In genomic region chr11:23164022-23164421, GRCh38 we compare ENCODE assay signal across 24 cellular contexts.
"Had no signal": no experiment of that assay in that cellular context is flagged by ENCODE, and none has a peak within 500 bp of the region (broad histone marks: within the 10 kb centered on the region; RNA-seq: fewer than 3 reads in every experiment).

No MANE protein-coding gene starts in this region.

- H3K4me3 ChIP-seq: stomach, suprapubic skin, testis, thoracic aorta, thyroid gland, tibial artery, tibial nerve, transverse colon, upper lobe of left lung, upper lobe of right lung, uterus, vagina had no signal

- H3K9me3 ChIP-seq: stomach, suprapubic skin, testis, thoracic aorta, thyroid gland, tibial artery, tibial nerve, transverse colon, upper lobe of left lung, upper lobe of right lung, uterus, vagina had no signal

- H3K27me3 ChIP-seq: stomach, suprapubic skin, testis, thyroid gland, tibial artery, tibial nerve, transverse colon, upper lobe of left lung, upper lobe of right lung, uterus, vagina had no signal

- H3K27ac ChIP-seq: stomach, suprapubic skin, testis, thoracic aorta, thyroid gland, tibial artery, tibial nerve, transverse colon, upper lobe of left lung, upper lobe of right lung, uterus, vagina had no signal

- H3K36me3 ChIP-seq: stomach, suprapubic skin, thoracic aorta, thyroid gland, tibial artery, tibial nerve, transverse colon, upper lobe of left lung, upper lobe of right lung, uterus, vagina had no signal

- DNase-seq: stimulated activated CD4-positive, alpha-beta T cell treated with anti-CD3 and anti-CD28 coated beads, Interleukin-2, amount 100 ng/mL, for 48 hours; stimulated activated CD4-positive, alpha-beta T cell treated with anti-CD3 and anti-CD28 coated beads, Interleukin-4, amount 100 ng/mL, for 1 hour; stimulated activated CD4-positive, alpha-beta T cell treated with anti-CD3 and anti-CD28 coated beads, Interleukin-4, amount 100 ng/mL, for 24 hours; stimulated activated CD4-positive, alpha-beta T cell treated with anti-CD3 and anti-CD28 coated beads, Interleukin-4, amount 100 ng/mL, for 4 hours; stimulated activated CD8-positive, alpha-beta memory T cell treated with anti-CD3 and anti-CD28 coated beads, Interleukin-4, amount 100 ng/mL, for 48 hours; stimulated activated naive B cell treated with anti-CD40 and anti-IgM and Interleukin-4, amounts not matched to agents 10 μg/mL and 1 μg/mL and 100 μg/mL, for 72 hours; stimulated activated naive CD4-positive, alpha-beta T cell; stimulated activated naive CD4-positive, alpha-beta T cell treated with Interleukin-2 at 50 U/mL for 16 hours; stimulated activated naive CD8-positive, alpha-beta T cell treated with anti-CD3 and anti-CD28 coated beads, Interleukin-15, amount 100 ng/mL, for 72 hours; stimulated activated naive CD8-positive, alpha-beta T cell treated with anti-CD3 and anti-CD28 coated beads, Interleukin-15, Interleukin-2, amounts not matched to agents 100 U/mL and 50 U/mL, for 24 hours; stomach; substantia nigra; testis; thyroid gland; tibial artery; transverse colon; trophoblast cell; upper lobe of left lung; upper lobe of right lung; uterus had no signal
